Comparison of ENCODE assay signal across 1 cellular context in genomic region chr7:540579-540978, GRCh38.
TF ChIP-seq lines count a peak whose summit lies in the region.

No MANE protein-coding gene starts in this region.

TF ChIP-seq in endothelial cell of umbilical vein, 7 proteins besides CTCF, POLR2A, EP300 and RAD21:
- no peak for TF ChIP-seq FOS (IDR thresholded peaks at IDR 0.05; ENCODE audit: borderline replicate concordance, insufficient read depth, low read length)
- no peak for TF ChIP-seq GATA2 (IDR thresholded peaks at IDR 0.05; ENCODE audit: insufficient read depth, insufficient read length, low read depth, low read length)
- no peak for TF ChIP-seq JUN (IDR thresholded peaks at IDR 0.05; ENCODE audit: borderline replicate concordance, insufficient read depth, insufficient read length, low read depth)
